1 cellular context compared by ENCODE assay signal in genomic region chr19:10222201-10222890, GRCh38.
TF ChIP-seq lines count a peak whose summit lies in the region.

No MANE protein-coding gene starts in this region.

TF ChIP-seq in GM23338, 12 proteins besides CTCF, POLR2A, EP300 and RAD21 (continued from another document):
- no peak for TF ChIP-seq REST (IDR thresholded peaks at IDR 0.05; ENCODE audit: unreplicated experiment)
- no peak for TF ChIP-seq NANOG (IDR thresholded peaks at IDR 0.05; ENCODE audit: borderline replicate concordance)
- no peak for TF ChIP-seq ZNF462 (CRISPR knock-in tag; IDR thresholded peaks at IDR 0.05)
- no peak for TF ChIP-seq JUNB (IDR thresholded peaks at IDR 0.05; ENCODE audit: unreplicated experiment)
- no peak for TF ChIP-seq ZNF114 (CRISPR knock-in tag; IDR thresholded peaks at IDR 0.05)
